ENCODE assay signal across 9 cellular contexts in the genomic region with DNA sequence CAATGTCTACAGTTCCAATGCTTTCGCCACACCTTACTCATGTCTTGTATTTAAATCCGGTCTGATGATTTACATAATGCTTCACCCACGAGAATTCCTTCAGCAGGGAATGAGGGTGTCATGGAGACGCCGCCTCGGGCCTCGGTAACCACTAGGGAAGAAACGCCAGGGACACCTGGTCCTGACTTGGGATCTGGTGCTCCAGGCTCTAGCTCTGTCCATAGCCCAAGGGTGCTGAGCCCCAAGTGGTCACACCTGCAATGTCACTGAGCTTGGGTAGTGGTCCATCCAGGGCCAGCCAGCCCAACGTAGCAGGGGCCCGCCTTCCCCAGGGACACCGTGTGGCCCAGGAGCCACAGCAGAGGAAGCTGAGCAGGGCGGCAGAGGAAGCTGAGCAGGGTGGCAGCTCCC. TPM values are rescaled to one million over a fixed set of nuclear protein-coding genes. Genes with fewer than 3 reads are reported as not detected.
A peak's percentile ranks its signal among the peaks of the same experiment; 100 is the strongest.
DNase-seq lines count a peak whose midpoint lies in the region; ATAC-seq and TF ChIP-seq lines count a peak whose summit lies in the region.
"Had no signal": no experiment of that assay in that cellular context is flagged by ENCODE, and none has a peak within 500 bp of the region (broad histone marks: within the 10 kb centered on the region; RNA-seq: fewer than 3 reads in every experiment).

No MANE protein-coding gene starts in this region.

- TF ChIP-seq CTCF in Panc1 (IDR thresholded peaks at IDR 0.05) (no peak), dorsolateral prefrontal cortex (IDR thresholded peaks at IDR 0.05 in 54 of 56, conservative IDR thresholded peaks at IDR 0.05 in 2 of 56; ENCODE audit: low read depth in 1 of 56, partially characterized antibody in 56 of 56) (no peak)

- no peaks in the 10 kb centered on the region for H3K27me3 ChIP-seq in Panc1 (ENCODE audit: control insufficient read depth, insufficient read depth, low read length)
- H3K27me3 ChIP-seq in dorsolateral prefrontal cortex, result no peaks in the 10 kb centered on the region

- CTCF ChIA-PET in Panc1 (lab: Charles Lee), result no interaction called here

- intact Hi-C loops in Panc1 (cut with micrococcal nuclease; ENCODE audit: unreplicated experiment), result no loop called here
- intact Hi-C loops in dorsolateral prefrontal cortex (cut with DNase I), result no loop called here

- H3K9me3 ChIP-seq in Panc1 (ENCODE audit: control insufficient read depth, insufficient read depth, low read depth, low read length), result no peaks in the 10 kb centered on the region

- H3K27ac ChIP-seq in Panc1 (ENCODE audit: low read length) (no peak overlapping the region), dorsolateral prefrontal cortex (peak overlapping the region in 46 of 59 donors; percentile 1 to 72 (median 54))

- no peaks in the 10 kb centered on the region for H3K36me3 ChIP-seq in Panc1 (ENCODE audit: control insufficient read depth, insufficient read depth, low read length)

- in situ Hi-C loops in Panc1 (cut with HindIII; ENCODE audit: low pct_unique_long_range_greater_than_20kb, low sequenced_read_pairs), result no loop called here

- H3K9me3 Mint-ChIP-seq in activated T-cell treated with anti-CD3 and anti-CD28 coated beads, Interleukin-2, amount 50 U/mL, for 4 hours, result no peaks in the 10 kb centered on the region

- peaks cover 27% of the 10 kb centered on the region for H3K4me1 Mint-ChIP-seq in activated T-cell treated with anti-CD3 and anti-CD28 coated beads, Interleukin-2, amount 50 U/mL, for 4 hours (ENCODE audit: low read depth)

- peak; percentile 12 to 34 for ATAC-seq in activated T-cell treated with anti-CD3 and anti-CD28 coated beads, Interleukin-2, amount 50 U/mL, for 4 hours
- ATAC-seq in Panc1 (0 out of 2 replicates have a peak, but pooled peaks have one; percentile 35), HG02763 (IDR thresholded peaks at IDR 0.05; ENCODE audit: unreplicated experiment) (no peak)
- ATAC-seq in stimulated activated naive CD8-positive, alpha-beta T cell treated with anti-CD3 and anti-CD28 coated beads, Interleukin-15, Interleukin-2, amounts not matched to agents 100 U/mL and 50 U/mL, for 24 hours, result peak; percentile 19

- H3K36me3 Mint-ChIP-seq in activated T-cell treated with anti-CD3 and anti-CD28 coated beads, Interleukin-2, amount 50 U/mL, for 4 hours (ENCODE audit: insufficient read depth), result peaks cover 4% of the 10 kb centered on the region

- H3K27me3 Mint-ChIP-seq in activated T-cell treated with anti-CD3 and anti-CD28 coated beads, Interleukin-2, amount 50 U/mL, for 4 hours (ENCODE audit: low read depth), result no peaks in the 10 kb centered on the region

- no TSS peak for BruUV-seq in Panc1 (replicated peaks; lab: Mats Ljungman, UMichigan)

- POLR2A ChIA-PET in Panc1 (lab: Charles Lee), result no interaction called here

- no peaks in the 10 kb centered on the region for H3K4me1 ChIP-seq in Panc1 (ENCODE audit: control insufficient read depth, insufficient read depth, low read length)

- no peak for DNase-seq in activated T-cell treated with anti-CD3 and anti-CD28 coated beads, Interleukin-2, amount 50 U/mL, for 4 hours
- DNase-seq in activated T-cell treated with anti-CD3 and anti-CD28 coated beads, Interleukin-2, amount 50 U/mL, for 1 hour, result no peak
- DNase-seq in Panc1 (ENCODE audit: low read depth, low spot score) (no peak), dorsolateral prefrontal cortex (peak in 1 of 10 donors; percentile 34), NOMO-1 (lab: John Stamatoyannopoulos, UW; ENCODE audit: unreplicated experiment in 2 of 2) (no peak)
- DNase-seq in stimulated activated naive CD8-positive, alpha-beta T cell treated with anti-CD3 and anti-CD28 coated beads, Interleukin-15, Interleukin-2, amounts not matched to agents 100 U/mL and 50 U/mL, for 24 hours, result no peak
- DNase-seq in NK-92 treated with Interleukin-12 subunit alpha and Interleukin-12 subunit beta, amount 100 ng/mL, for 24 hours (lab: John Stamatoyannopoulos, UW), result no peak
- DNase-seq: GOT3 had no signal

- H3K4me3 ChIP-seq in Panc1 (ENCODE audit: low read depth in 2 of 2, low read length in 2 of 2), result no peak overlapping the region
- H3K4me3 ChIP-seq in dorsolateral prefrontal cortex, result peak overlapping the region in 1 of 59 donors; percentile 9

- H3K4me3 Mint-ChIP-seq in activated T-cell treated with anti-CD3 and anti-CD28 coated beads, Interleukin-2, amount 50 U/mL, for 4 hours, result peak overlapping the region; percentile 52

RNA-seq across cellular contexts. Expression of a gene that starts 37.4 kb away (rescaled TPM):
- total RNA-seq in activated T-cell treated with anti-CD3 and anti-CD28 coated beads, Interleukin-2, amount 50 U/mL, for 4 hours, result 10 to 100 TPM; 28.6 to 31.5 (median 29.3) TPM
- 71.6 TPM for total RNA-seq in Panc1 (2021; ENCODE audit: unreplicated experiment)
- polyA plus RNA-seq in Panc1 (2012; ENCODE audit: insufficient read length), result 27.8 TPM
- total RNA-seq in dorsolateral prefrontal cortex, result 100 to 1,000 TPM in 3 of 120 experiments, 10 to 100 TPM in 117; 39.2 to 105 (median 77.5) TPM
